ENCODE assay signal across 8 cellular contexts in the genomic region with DNA sequence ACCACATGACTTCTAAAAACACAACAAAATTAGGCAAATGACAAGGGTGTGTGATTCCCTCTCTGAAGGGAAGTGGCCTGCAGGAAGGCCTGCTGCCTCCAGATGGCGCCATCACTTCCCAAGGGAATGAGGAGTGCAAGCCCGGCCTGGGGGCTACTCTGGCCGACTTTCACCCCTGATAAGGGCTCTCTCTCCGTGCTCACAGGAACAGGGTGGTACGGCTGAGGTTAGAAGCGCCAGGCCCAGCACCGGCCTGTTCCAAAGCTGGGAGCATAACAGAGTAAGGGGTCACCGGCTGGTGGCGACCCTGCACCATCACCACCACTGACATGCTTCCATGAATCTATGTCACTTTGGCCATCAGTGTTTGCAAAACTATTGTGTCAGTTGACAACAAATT. TPM values are rescaled to one million over a fixed set of nuclear protein-coding genes. Genes with fewer than 3 reads are reported as not detected.
A peak's percentile ranks its signal among the peaks of the same experiment; 100 is the strongest.
DNase-seq lines count a peak whose midpoint lies in the region; ATAC-seq and TF ChIP-seq lines count a peak whose summit lies in the region.

No MANE protein-coding gene starts in this region.

- intact Hi-C loops in dorsolateral prefrontal cortex (cut with DNase I): loop anchor here in 1 of 2 donors (10.0 kb wide), 1 partner anchor 94 kb away; no protein-coding TSS in a partner anchor

- H3K27ac ChIP-seq in dorsolateral prefrontal cortex: no peak overlapping the region

- TF ChIP-seq CTCF in dorsolateral prefrontal cortex (IDR thresholded peaks at IDR 0.05 in 54 of 56, conservative IDR thresholded peaks at IDR 0.05 in 2 of 56; ENCODE audit: low read depth in 1 of 56, partially characterized antibody in 56 of 56): peak; percentile 50 to 89 (median 78)

- DNase-seq in stimulated activated CD4-positive, alpha-beta T cell treated with anti-CD3 and anti-CD28 coated beads, Interleukin-15, amount 100 ng/mL, for 48 hours (ENCODE audit: low read depth in 2 of 2): peak; percentile 14 to 23
- DNase-seq in stimulated activated CD4-positive, alpha-beta T cell treated with anti-CD3 and anti-CD28 coated beads, Interleukin-4, amount 100 ng/mL, for 24 hours: no peak
- DNase-seq in NCI-H774 (lab: John Stamatoyannopoulos, UW) (peak; percentile 24), dorsolateral prefrontal cortex (peak in 6 of 10 donors; percentile 10 to 65 (median 48)), mesenteric fat pad (ENCODE audit: low spot score) (peak; percentile 87), NCI-H2107 treated with DMSO at 0.1 percent for 48 hours (lab: John Stamatoyannopoulos, UW; ENCODE audit: unreplicated experiment) (no peak), NCI-H2029 (lab: John Stamatoyannopoulos, UW) (no peak)

- no peak overlapping the region for H3K4me3 ChIP-seq in dorsolateral prefrontal cortex

- ATAC-seq in HG03095 (IDR thresholded peaks at IDR 0.05; ENCODE audit: unreplicated experiment): no peak

- H3K27me3 ChIP-seq in dorsolateral prefrontal cortex: no peaks in the 10 kb centered on the region

RNA-seq across cellular contexts. Expression of a gene that starts 13.1 kb away (rescaled TPM):
- under 1 TPM in 1 of 120 experiments, not detected in 119; 0.11 TPM for total RNA-seq in dorsolateral prefrontal cortex
- not detected for total RNA-seq in mesenteric fat pad

RNA-seq across cellular contexts. Expression of a gene that starts 22.8 kb away (rescaled TPM):
- total RNA-seq in dorsolateral prefrontal cortex (10 to 100 TPM in 118 of 120 experiments, 1 to 10 TPM in 2; 8.9 to 49.2 (median 18.9) TPM), mesenteric fat pad (0.10 TPM)

RNA-seq across cellular contexts. Expression of a gene that starts 39.0 kb away (rescaled TPM):
- total RNA-seq in dorsolateral prefrontal cortex: under 1 TPM in 1 of 120 experiments, not detected in 119; 0.30 TPM
- total RNA-seq in mesenteric fat pad: not detected

Comparison
In these comparisons a context has a peak if more than half of its experiments do, and no peak if none do; other contexts are left out.
1. DNase-seq: peak in stimulated activated CD4-positive, alpha-beta T cell treated with anti-CD3 and anti-CD28 coated beads, Interleukin-15, amount 100 ng/mL, for 48 hours (2 of 2), NCI-H774 (single experiment), dorsolateral prefrontal cortex (6 of 10) and mesenteric fat pad (single experiment); none in stimulated activated CD4-positive, alpha-beta T cell treated with anti-CD3 and anti-CD28 coated beads, Interleukin-4, amount 100 ng/mL, for 24 hours (single experiment), NCI-H2107 treated with DMSO at 0.1 percent for 48 hours (single experiment) and NCI-H2029 (single experiment).